Comparison of ENCODE assay signal across 21 cellular contexts in genomic region chr15:66025972-66026371, GRCh38.
"Had no signal": no experiment of that assay in that cellular context is flagged by ENCODE, and none has a peak within 500 bp of the region (broad histone marks: within the 10 kb centered on the region; RNA-seq: fewer than 3 reads in every experiment).

No MANE protein-coding gene starts in this region.

- H3K27me3 ChIP-seq: ovary, right atrium auricular region, testis, vagina had no signal

- H3K27ac ChIP-seq: ovary, psoas muscle, right atrium auricular region, spleen, testis, vagina had no signal

- H3K9me3 ChIP-seq: ovary, psoas muscle, right atrium auricular region, spleen, testis, vagina had no signal

- H3K4me1 ChIP-seq: psoas muscle, spleen, testis, vagina had no signal

- ATAC-seq: activated T-cell treated with anti-CD3 and anti-CD28 coated beads, Interleukin-2, amount 50 U/mL, for 72 hours; left ventricle myocardium superior; natural killer cell treated with Interleukin-12 subunit alpha and Interleukin-12 subunit beta and Interleukin-15 and Interleukin-18, amount 100 ng/mL, for 72 hours; psoas muscle had no signal

- H3K4me3 ChIP-seq: ovary, psoas muscle, right atrium auricular region, spleen, testis, vagina had no signal

- H3K36me3 ChIP-seq: ovary, right atrium auricular region, spleen, vagina had no signal

- DNase-seq: activated CD4-positive, alpha-beta memory T cell treated with anti-CD3 and anti-CD28 coated beads for 36 hours; activated CD4-positive, alpha-beta T cell treated with anti-CD3 and anti-CD28 coated beads for 4 hours; activated CD4-positive, CD25-positive, alpha-beta regulatory T cell; activated effector memory CD4-positive, alpha-beta T cell treated with Interleukin-2 at 50 U/mL for 16 hours; activated naive CD4-positive, alpha-beta T cell treated with anti-CD3 and anti-CD28 coated beads for 36 hours; activated T-cell treated with anti-CD3 and anti-CD28 coated beads, Interleukin-2, amount 50 U/mL, for 72 hours; cerebellar nuclear complex; cortex of kidney; kidney glomerular epithelial cell; left ventricle myocardium superior; mammary epithelial cell; midbrain; ovary; psoas muscle; spleen; stimulated activated CD4-positive, alpha-beta T cell treated with anti-CD3 and anti-CD28 coated beads, Interleukin-4, amount 100 ng/mL, for 1 hour; stimulated activated naive CD4-positive, alpha-beta T cell; testis had no signal
